11 cellular contexts compared by ENCODE assay signal in genomic region chr3:169931747-169932520, GRCh38. TPM values are rescaled to one million over a fixed set of nuclear protein-coding genes. Genes with fewer than 3 reads are reported as not detected.
DNase-seq lines count a peak whose midpoint lies in the region; ATAC-seq and TF ChIP-seq lines count a peak whose summit lies in the region.
"Had no signal": no experiment of that assay in that cellular context is flagged by ENCODE, and none has a peak within 500 bp of the region (broad histone marks: within the 10 kb centered on the region; RNA-seq: fewer than 3 reads in every experiment).

No MANE protein-coding gene starts in this region.

- CTCF ChIA-PET in activated B cell treated with CpG ODN at 0.5 μM for 24 hours (lab: Charles Lee): interaction anchor here (0.7 to 6.2 kb wide), 11 partner anchors 9 to 122 kb away, joined by 3 to 127 read pairs (median 4); partner anchors contain the start of gene SEC62

- POLR2A ChIA-PET in activated B cell treated with CpG ODN at 0.5 μM for 24 hours (lab: Charles Lee): interaction anchor here (0.5 to 9.3 kb wide), 27 partner anchors 14 to 426 kb away, joined by 3 to 267 read pairs (median 5); partner anchors contain the start of genes ACTRT3, GPR160, LRRC34 and LRRIQ4

- DNase-seq in activated B cell treated with CpG ODN at 0.5 μM for 24 hours (peak; percentile 55), HCEC 1CT (no peak), COLO668 (lab: John Stamatoyannopoulos, UW; ENCODE audit: unreplicated experiment) (no peak), DMS153 (lab: John Stamatoyannopoulos, UW) (no peak)
- no peak for DNase-seq in activated CD4-positive, alpha-beta T cell treated with anti-CD3 and anti-CD28 coated beads, Interleukin-2, amount 10 ng/mL, durations not matched to agents 24 days and 14 days
- DNase-seq: activated naive CD4-positive, alpha-beta T cell treated with anti-CD3 and anti-CD28 coated beads, Interleukin-2, amount 50 U/mL, for 16 hours; NCI-H748 treated with DMSO at 0.1 percent for 48 hours had no signal

- no peak for TF ChIP-seq CTCF in activated B cell treated with CpG ODN at 0.5 μM for 24 hours (IDR thresholded peaks at IDR 0.05)

- intact Hi-C loops in activated B cell treated with CpG ODN at 0.5 μM for 24 hours (cut with micrococcal nuclease): loop anchor here (1.0 to 2.0 kb wide), 6 partner anchors 8 to 167 kb away; partner anchors contain the start of gene TERC
- intact Hi-C loops in activated CD4-positive, alpha-beta T cell treated with anti-CD3 and anti-CD28 coated beads, Interleukin-2, amount 10 ng/mL, durations not matched to agents 24 days and 14 days (cut with micrococcal nuclease): no loop called here

- H3K4me1 Mint-ChIP-seq in activated B cell treated with CpG ODN at 0.5 μM for 24 hours: peaks cover 52% of the 10 kb centered on the region
- H3K4me1 Mint-ChIP-seq in activated CD4-positive, alpha-beta T cell treated with anti-CD3 and anti-CD28 coated beads, Interleukin-2, amount 10 ng/mL, durations not matched to agents 24 days and 14 days: no peaks in the 10 kb centered on the region

- ATAC-seq in GM18502 (IDR thresholded peaks at IDR 0.05; ENCODE audit: poor library complexity, unreplicated experiment) (peak; percentile 94), GM21360 (IDR thresholded peaks at IDR 0.05; ENCODE audit: unreplicated experiment) (peak; percentile 94), HG03066 (IDR thresholded peaks at IDR 0.05; ENCODE audit: low read depth, unreplicated experiment) (peak; percentile 95), activated B cell treated with CpG ODN at 0.5 μM for 24 hours (ENCODE audit: low read depth) (peak; percentile 88)

- H3K9me3 Mint-ChIP-seq in activated B cell treated with CpG ODN at 0.5 μM for 24 hours: peaks cover 6% of the 10 kb centered on the region
- no peaks in the 10 kb centered on the region for H3K9me3 Mint-ChIP-seq in activated CD4-positive, alpha-beta T cell treated with anti-CD3 and anti-CD28 coated beads, Interleukin-2, amount 10 ng/mL, durations not matched to agents 24 days and 14 days

- H3K27ac Mint-ChIP-seq in activated B cell treated with CpG ODN at 0.5 μM for 24 hours: peak overlapping the region; percentile 95
- H3K27ac Mint-ChIP-seq in activated CD4-positive, alpha-beta T cell treated with anti-CD3 and anti-CD28 coated beads, Interleukin-2, amount 10 ng/mL, durations not matched to agents 24 days and 14 days: no peak overlapping the region

- H3K4me3 Mint-ChIP-seq in activated B cell treated with CpG ODN at 0.5 μM for 24 hours: peak overlapping the region; percentile 70
- no peak overlapping the region for H3K4me3 Mint-ChIP-seq in activated CD4-positive, alpha-beta T cell treated with anti-CD3 and anti-CD28 coated beads, Interleukin-2, amount 10 ng/mL, durations not matched to agents 24 days and 14 days

- no peaks in the 10 kb centered on the region for H3K36me3 Mint-ChIP-seq in activated B cell treated with CpG ODN at 0.5 μM for 24 hours (ENCODE audit: low read depth)
- no peaks in the 10 kb centered on the region for H3K36me3 Mint-ChIP-seq in activated CD4-positive, alpha-beta T cell treated with anti-CD3 and anti-CD28 coated beads, Interleukin-2, amount 10 ng/mL, durations not matched to agents 24 days and 14 days (ENCODE audit: low read depth)

- H3K27me3 Mint-ChIP-seq in activated B cell treated with CpG ODN at 0.5 μM for 24 hours: no peaks in the 10 kb centered on the region
- H3K27me3 Mint-ChIP-seq in activated CD4-positive, alpha-beta T cell treated with anti-CD3 and anti-CD28 coated beads, Interleukin-2, amount 10 ng/mL, durations not matched to agents 24 days and 14 days: peaks cover 17% of the 10 kb centered on the region

RNA-seq across cellular contexts. Expression of gene SAMD7, which starts 20.6 kb away (rescaled TPM):
- total RNA-seq in activated B cell treated with CpG ODN at 0.5 μM for 24 hours: 0.20 TPM in 1 of 2 replicates, not detected in the other
- not detected in 2 replicates for total RNA-seq in activated CD4-positive, alpha-beta T cell treated with anti-CD3 and anti-CD28 coated beads, Interleukin-2, amount 10 ng/mL, durations not matched to agents 24 days and 14 days
- total RNA-seq: osteoblast had no signal

RNA-seq across cellular contexts. Expression of gene SEC62, which starts 34.7 kb away (rescaled TPM):
- total RNA-seq in activated B cell treated with CpG ODN at 0.5 μM for 24 hours: 140 and 165 TPM in 2 replicates
- total RNA-seq in activated CD4-positive, alpha-beta T cell treated with anti-CD3 and anti-CD28 coated beads, Interleukin-2, amount 10 ng/mL, durations not matched to agents 24 days and 14 days: 72.1 and 72.4 TPM in 2 replicates
